14 cellular contexts compared by ENCODE assay signal in genomic region chr5:152262667-152263066, GRCh38.
DNase-seq lines count a peak whose midpoint lies in the region; ATAC-seq and TF ChIP-seq lines count a peak whose summit lies in the region.
"Had no signal": no experiment of that assay in that cellular context is flagged by ENCODE, and none has a peak within 500 bp of the region (broad histone marks: within the 10 kb centered on the region; RNA-seq: fewer than 3 reads in every experiment).

No MANE protein-coding gene starts in this region.

- H3K9ac ChIP-seq in H9 (ENCODE audit: extremely low read depth, insufficient read length, low read length) (no peak overlapping the region), endodermal cell (ENCODE audit: extremely low read depth, low read length, poor library complexity, severe bottlenecking) (no peak overlapping the region), iPS-18a (ENCODE audit: low read length) (no peak overlapping the region), neural progenitor cell (no peak overlapping the region)

- H3K27me3 ChIP-seq in H9 (ENCODE audit: insufficient read depth, low read length), result peaks cover 9% of the 10 kb centered on the region; the same call in 1 of the 2 replicates
- peaks cover 4% of the 10 kb centered on the region for H3K27me3 ChIP-seq in endodermal cell (ENCODE audit: control insufficient read depth, insufficient read depth, low read length, poor library complexity, severe bottlenecking)
- H3K27me3 ChIP-seq in iPS-18a (ENCODE audit: control insufficient read depth, insufficient read depth, low read length), result peaks cover 32% of the 10 kb centered on the region
- H3K27me3 ChIP-seq in neural progenitor cell, result peaks cover 77% of the 10 kb centered on the region

- H4K8ac ChIP-seq in H9 (replicated peaks; ENCODE audit: insufficient read length, low read depth, low read length), result no peak overlapping the region

- H2BK15ac ChIP-seq in H9 (ENCODE audit: low read depth, low read length), result no peak overlapping the region

- H2BK20ac ChIP-seq in H9 (ENCODE audit: low read depth, low read length, poor library complexity, severe bottlenecking), result no peak overlapping the region

- peaks cover 91% of the 10 kb centered on the region for H3K27me3 Mint-ChIP-seq in H9 (ENCODE audit: low read depth)
- peaks cover 51% of the 10 kb centered on the region for H3K27me3 Mint-ChIP-seq in endodermal cell (ENCODE audit: insufficient read depth)
- no peaks in the 10 kb centered on the region for H3K27me3 Mint-ChIP-seq in neural progenitor cell (ENCODE audit: insufficient read depth, low read depth)
- H3K27me3 Mint-ChIP-seq in activated CD4-positive, alpha-beta memory T cell treated with anti-CD3 and anti-CD28 coated beads, Interleukin-2, amount 10 ng/mL, durations not matched to agents 7 days and 5 days, result no peaks in the 10 kb centered on the region

- H3K18ac ChIP-seq in H9 (ENCODE audit: insufficient read length, low read depth, low read length), result no peak overlapping the region

- H2BK120ac ChIP-seq in H9 (ENCODE audit: low read depth, low read length, poor library complexity, severe bottlenecking), result no peak overlapping the region

- no peak overlapping the region for H4K91ac ChIP-seq in H9 (ENCODE audit: insufficient read length, low read depth, low read length)

- peaks cover 16 to 17% of the 10 kb centered on the region in 2 experiments for H3K4me1 Mint-ChIP-seq in H9
- peaks cover 9% of the 10 kb centered on the region for H3K4me1 Mint-ChIP-seq in endodermal cell
- H3K4me1 Mint-ChIP-seq in neural progenitor cell, result peaks cover 8% of the 10 kb centered on the region
- no peaks in the 10 kb centered on the region for H3K4me1 Mint-ChIP-seq in activated CD4-positive, alpha-beta memory T cell treated with anti-CD3 and anti-CD28 coated beads, Interleukin-2, amount 10 ng/mL, durations not matched to agents 7 days and 5 days
- H3K4me1 Mint-ChIP-seq: B cell, IgD-negative memory B cell had no signal

- no CpG with 5 or more reads among the region's 4 CpGs for WGBS in H9 (ENCODE audit: extremely low coverage, insufficient read length, low lambda C conversion rate)
- 38 to 50% methylated on average over 2 to 4 of the region's 4 CpGs for WGBS in endodermal cell (ENCODE audit: insufficient coverage in 1 of 2, insufficient read length in 1 of 2), 2 experiments

- no peak overlapping the region for H3K14ac ChIP-seq in H9 (ENCODE audit: insufficient read depth, low read length)

- no peak overlapping the region for H3T11ph ChIP-seq in H9 (ENCODE audit: low read length)

- H3K4me3 ChIP-seq in endodermal cell (ENCODE audit: low read length) (no peak overlapping the region), iPS-18a (ENCODE audit: low read length) (peak overlapping the region; percentile 6), neural progenitor cell (no peak overlapping the region)
- H3K4me3 ChIP-seq: HAP-1 had no signal

- H4K20me1 ChIP-seq in H9 (ENCODE audit: control insufficient read depth, insufficient read depth, insufficient read length) (no peaks in the 10 kb centered on the region), neural progenitor cell (ENCODE audit: low read depth) (no peaks in the 10 kb centered on the region)

- H3K9me3 Mint-ChIP-seq in H9 (peaks cover 0 to 5% of the 10 kb centered on the region in 2 experiments; a peak in 2 of 5 replicates), endodermal cell (no peaks in the 10 kb centered on the region), neural progenitor cell (no peaks in the 10 kb centered on the region)
- no peaks in the 10 kb centered on the region for H3K9me3 Mint-ChIP-seq in activated CD4-positive, alpha-beta memory T cell treated with anti-CD3 and anti-CD28 coated beads, Interleukin-2, amount 10 ng/mL, durations not matched to agents 7 days and 5 days
- H3K9me3 Mint-ChIP-seq: CD4-positive, alpha-beta T cell; IgD-negative memory B cell had no signal

- H4K5ac ChIP-seq in H9 (ENCODE audit: insufficient read length, low read depth, low read length), result no peak overlapping the region

- H3K79me2 ChIP-seq in H9 (ENCODE audit: insufficient read depth, low read length) (no peaks in the 10 kb centered on the region), neural progenitor cell (ENCODE audit: low read depth) (no peaks in the 10 kb centered on the region)

- no peaks in the 10 kb centered on the region for H3K9me3 ChIP-seq in H9 (ENCODE audit: control insufficient read depth, low read depth, low read length)
- no peaks in the 10 kb centered on the region for H3K9me3 ChIP-seq in endodermal cell (ENCODE audit: control insufficient read depth, low read length)
- H3K9me3 ChIP-seq in iPS-18a (ENCODE audit: control insufficient read depth, low read depth, low read length), result no peaks in the 10 kb centered on the region
- no peaks in the 10 kb centered on the region for H3K9me3 ChIP-seq in neural progenitor cell (ENCODE audit: low read depth)
- H3K9me3 ChIP-seq: HAP-1 had no signal

- no peak overlapping the region for H3K4me2 ChIP-seq in H9 (ENCODE audit: insufficient read depth, insufficient read length, low read length)
- H3K4me2 ChIP-seq in neural progenitor cell, result peak overlapping the region; percentile 51

- H3K23ac ChIP-seq in H9 (ENCODE audit: insufficient read length, low read depth, low read length), result no peak overlapping the region

- no peak overlapping the region for H2BK5ac ChIP-seq in H9 (ENCODE audit: insufficient read length, low read length)

- CTCF ChIA-PET in activated CD4-positive, alpha-beta memory T cell treated with anti-CD3 and anti-CD28 coated beads, Interleukin-2, amount 10 ng/mL, durations not matched to agents 7 days and 5 days (lab: Charles Lee), result no interaction called here

- H3K4me1 ChIP-seq in H9 (ENCODE audit: insufficient read depth, low read length) (peaks cover 6% of the 10 kb centered on the region), endodermal cell (ENCODE audit: control insufficient read depth, insufficient read depth, low read length) (peaks cover 7% of the 10 kb centered on the region), iPS-18a (ENCODE audit: control insufficient read depth, low read depth, low read length) (peaks cover 14% of the 10 kb centered on the region), neural progenitor cell (peaks cover 12% of the 10 kb centered on the region)
- H3K4me1 ChIP-seq: HAP-1 had no signal

- H3F3A ChIP-seq in neural progenitor cell (ENCODE audit: low read depth), result peaks cover 10% of the 10 kb centered on the region

- H3K79me1 ChIP-seq in H9 (ENCODE audit: insufficient read depth, low read depth, low read length, poor library complexity, severe bottlenecking), result no peaks in the 10 kb centered on the region

- no peak overlapping the region for H3K4me3 Mint-ChIP-seq in H9
- no peak overlapping the region for H3K4me3 Mint-ChIP-seq in endodermal cell
- no peak overlapping the region for H3K4me3 Mint-ChIP-seq in neural progenitor cell
- H3K4me3 Mint-ChIP-seq in activated CD4-positive, alpha-beta memory T cell treated with anti-CD3 and anti-CD28 coated beads, Interleukin-2, amount 10 ng/mL, durations not matched to agents 7 days and 5 days, result no peak overlapping the region
- H3K4me3 Mint-ChIP-seq: B cell; CD4-positive, alpha-beta T cell; IgD-negative memory B cell had no signal

- H3K27ac Mint-ChIP-seq in H9, result no peak overlapping the region
- no peak overlapping the region for H3K27ac Mint-ChIP-seq in endodermal cell
- H3K27ac Mint-ChIP-seq in neural progenitor cell, result peak overlapping the region; percentile 9
- no peak overlapping the region for H3K27ac Mint-ChIP-seq in activated CD4-positive, alpha-beta memory T cell treated with anti-CD3 and anti-CD28 coated beads, Interleukin-2, amount 10 ng/mL, durations not matched to agents 7 days and 5 days
- H3K27ac Mint-ChIP-seq: B cell; CD4-positive, alpha-beta T cell; IgD-negative memory B cell had no signal

- DNase-seq in H9 (peak; percentile 54), endodermal cell (peak; percentile 59), neural progenitor cell (ENCODE audit: low spot score) (peak; percentile 19)
- no peak for DNase-seq in stimulated activated CD4-positive, alpha-beta T cell treated with anti-CD3 and anti-CD28 coated beads, Interleukin-4, amount 100 ng/mL, for 1 hour
- DNase-seq in activated CD4-positive, alpha-beta memory T cell treated with anti-CD3 and anti-CD28 coated beads, Interleukin-2, amount 10 ng/mL, durations not matched to agents 7 days and 5 days, result no peak
- DNase-seq: CD4-positive, alpha-beta T cell; DMS153; DND-41; GF-D8 had no signal

- H3K23me2 ChIP-seq in H9 (ENCODE audit: insufficient read length, low read depth, low read length, poor library complexity, severe bottlenecking), result no peaks in the 10 kb centered on the region

- no peak overlapping the region for H3K56ac ChIP-seq in H9 (ENCODE audit: insufficient read length, low read depth, low read length)

- ATAC-seq in GM21390 (IDR thresholded peaks at IDR 0.05; ENCODE audit: unreplicated experiment), result no peak

- H2AK5ac ChIP-seq in H9 (ENCODE audit: insufficient read length, low read length), result no peak overlapping the region

- POLR2A ChIA-PET in activated CD4-positive, alpha-beta memory T cell treated with anti-CD3 and anti-CD28 coated beads, Interleukin-2, amount 10 ng/mL, durations not matched to agents 7 days and 5 days (lab: Charles Lee), result no interaction called here

- no peaks in the 10 kb centered on the region; a peak in 1 of 7 replicates for H3K36me3 Mint-ChIP-seq in H9 (ENCODE audit: insufficient read depth in 1 of 3, low read depth in 3 of 3)
- no peaks in the 10 kb centered on the region for H3K36me3 Mint-ChIP-seq in endodermal cell (ENCODE audit: low read depth)
- no peaks in the 10 kb centered on the region for H3K36me3 Mint-ChIP-seq in neural progenitor cell
- no peaks in the 10 kb centered on the region for H3K36me3 Mint-ChIP-seq in activated CD4-positive, alpha-beta memory T cell treated with anti-CD3 and anti-CD28 coated beads, Interleukin-2, amount 10 ng/mL, durations not matched to agents 7 days and 5 days (ENCODE audit: low read depth)
- H3K36me3 Mint-ChIP-seq: IgD-negative memory B cell had no signal

- no peak overlapping the region for H2AFZ ChIP-seq in H9 (ENCODE audit: low read length)
- H2AFZ ChIP-seq in neural progenitor cell (replicated peaks), result no peak overlapping the region

- no peak overlapping the region for H3K4ac ChIP-seq in H9 (ENCODE audit: low read depth, low read length)

- H3K36me3 ChIP-seq in endodermal cell (ENCODE audit: control insufficient read depth, insufficient read depth, low read length), result no peaks in the 10 kb centered on the region
- H3K36me3 ChIP-seq in iPS-18a (ENCODE audit: control insufficient read depth, low read depth, low read length), result no peaks in the 10 kb centered on the region
- H3K36me3 ChIP-seq in neural progenitor cell, result no peaks in the 10 kb centered on the region
- H3K36me3 ChIP-seq: HAP-1 had no signal

- H3K27ac ChIP-seq in H9 (ENCODE audit: insufficient read length, low read depth, low read length) (no peak overlapping the region), endodermal cell (ENCODE audit: low read depth, low read length) (no peak overlapping the region), iPS-18a (ENCODE audit: low read length) (no peak overlapping the region), neural progenitor cell (no peak overlapping the region)

- no peak overlapping the region for H2BK12ac ChIP-seq in H9 (ENCODE audit: insufficient read length, low read depth, low read length)

- no peak for TF ChIP-seq CTCF in H9 (conservative IDR thresholded peaks at IDR 0.05)
- TF ChIP-seq CTCF in endodermal cell (conservative IDR thresholded peaks at IDR 0.05), result no peak
- TF ChIP-seq CTCF in neural progenitor cell (IDR thresholded peaks at IDR 0.05), result no peak

Comparison
In these comparisons a context has a peak if more than half of its experiments do, and no peak if none do; other contexts are left out.
1. DNase-seq: peak in H9 (single experiment), endodermal cell (single experiment) and neural progenitor cell (single experiment); none in stimulated activated CD4-positive, alpha-beta T cell treated with anti-CD3 and anti-CD28 coated beads, Interleukin-4, amount 100 ng/mL, for 1 hour (single experiment) and activated CD4-positive, alpha-beta memory T cell treated with anti-CD3 and anti-CD28 coated beads, Interleukin-2, amount 10 ng/mL, durations not matched to agents 7 days and 5 days (single experiment).